Comparison of ENCODE assay signal across 8 cellular contexts in genomic region chrX:48957477-48957826, GRCh38. TPM values are rescaled to one million over a fixed set of nuclear protein-coding genes. Genes with fewer than 3 reads are reported as not detected.
DNase-seq lines count a peak whose midpoint lies in the region; ATAC-seq and TF ChIP-seq lines count a peak whose summit lies in the region.

Gene OTUD5 (minus strand): TSS chrX:48957607. CDS start chrX:48957570, 37 bp downstream.

- peak within 1 kb of the TSS; percentile 100 for H3K27ac ChIP-seq in osteoblast (ENCODE audit: low read depth, low read length)
- H3K27ac ChIP-seq in thyroid gland, result peak within 1 kb of the TSS; percentile 89 to 97 (median 94)

- no peak for TF ChIP-seq POLR2A in thyroid gland (IDR thresholded peaks at IDR 0.05)

- peak within 1 kb of the TSS; percentile 93 for H3K4me2 ChIP-seq in osteoblast (ENCODE audit: insufficient read depth, low read length)

- H3K4me3 ChIP-seq in osteoblast (ENCODE audit: insufficient read depth, low read length) (peak within 1 kb of the TSS; percentile 79), thyroid gland (replicated peaks in 1 of 3) (peak within 1 kb of the TSS; percentile 36 to 70 (median 57))

- H3K9me3 ChIP-seq in osteoblast (ENCODE audit: low read depth, low read length), result no peaks in the 10 kb centered on the region
- no peaks in the 10 kb centered on the region for H3K9me3 ChIP-seq in thyroid gland

- WGBS in thyroid gland, 2 donors, result 0% methylated on average over 3 of the region's 53 CpGs; no CpG with 5 or more reads in 1 of the 2 donors

- TF ChIP-seq CTCF in osteoblast (IDR thresholded peaks at IDR 0.05; ENCODE audit: extremely low read depth, low read depth, low read length) (no peak), thyroid gland (IDR thresholded peaks at IDR 0.05) (no peak)

- H3K27me3 ChIP-seq in osteoblast (ENCODE audit: insufficient read depth, low read length) (no peaks in the 10 kb centered on the region), thyroid gland (no peaks in the 10 kb centered on the region)

- no peak for DNase-seq in A172 (ENCODE audit: low spot score)
- peak; percentile 35 for DNase-seq in NOMO-1 treated with dmso at 0.1 percent for 144 hours (lab: John Stamatoyannopoulos, UW; ENCODE audit: unreplicated experiment)
- peak; percentile 63 for DNase-seq in activated T-helper 9 cell treated with anti-CD3 and anti-CD28 coated beads, Interleukin-2, amount 50 U/mL, for 16 hours (ENCODE audit: low read depth)
- peak; percentile 62 for DNase-seq in germinal center (ENCODE audit: low spot score)
- peak; percentile 94 for DNase-seq in osteoblast (ENCODE audit: insufficient read length, low spot score, missing footprints)
- DNase-seq in thyroid gland, result peak in 1 of 2 donors; percentile 61

- H2AFZ ChIP-seq in osteoblast (ENCODE audit: low read length), result peak within 1 kb of the TSS; percentile 63

- H3K79me2 ChIP-seq in osteoblast (ENCODE audit: insufficient read depth, low read length), result peaks cover 47% of the 10 kb centered on the region

- ATAC-seq in GM18861 (IDR thresholded peaks at IDR 0.05; ENCODE audit: unreplicated experiment), result peak; percentile 22
- ATAC-seq in HG03108 (IDR thresholded peaks at IDR 0.05; ENCODE audit: unreplicated experiment), result peak; percentile 23

- peaks cover 24% of the 10 kb centered on the region for H4K20me1 ChIP-seq in osteoblast (ENCODE audit: insufficient read depth, low read length)

- peaks cover 17% of the 10 kb centered on the region for H3K36me3 ChIP-seq in osteoblast (ENCODE audit: insufficient read depth, low read length)
- no peaks in the 10 kb centered on the region for H3K36me3 ChIP-seq in thyroid gland

- H3K4me1 ChIP-seq in osteoblast (ENCODE audit: insufficient read depth, low read length), result peaks cover 18% of the 10 kb centered on the region
- H3K4me1 ChIP-seq in thyroid gland, result peaks cover 3 to 32% of the 10 kb centered on the region in 2 donors

- intact Hi-C loops in thyroid gland (cut with DNase I), result no loop called here

RNA-seq across cellular contexts. Expression of gene OTUD5, which starts in this region (rescaled TPM):
- 26.4 and 31.5 TPM in 2 replicates for total RNA-seq in A172 (2014; rRNA removed; shearing (Covaris generic))
- total RNA-seq in osteoblast, result 31.2 and 33.7 TPM in 2 replicates
- 10 to 100 TPM; 33.9 to 52.4 (median 43.3) TPM for total RNA-seq in thyroid gland
